In the genomic region with DNA sequence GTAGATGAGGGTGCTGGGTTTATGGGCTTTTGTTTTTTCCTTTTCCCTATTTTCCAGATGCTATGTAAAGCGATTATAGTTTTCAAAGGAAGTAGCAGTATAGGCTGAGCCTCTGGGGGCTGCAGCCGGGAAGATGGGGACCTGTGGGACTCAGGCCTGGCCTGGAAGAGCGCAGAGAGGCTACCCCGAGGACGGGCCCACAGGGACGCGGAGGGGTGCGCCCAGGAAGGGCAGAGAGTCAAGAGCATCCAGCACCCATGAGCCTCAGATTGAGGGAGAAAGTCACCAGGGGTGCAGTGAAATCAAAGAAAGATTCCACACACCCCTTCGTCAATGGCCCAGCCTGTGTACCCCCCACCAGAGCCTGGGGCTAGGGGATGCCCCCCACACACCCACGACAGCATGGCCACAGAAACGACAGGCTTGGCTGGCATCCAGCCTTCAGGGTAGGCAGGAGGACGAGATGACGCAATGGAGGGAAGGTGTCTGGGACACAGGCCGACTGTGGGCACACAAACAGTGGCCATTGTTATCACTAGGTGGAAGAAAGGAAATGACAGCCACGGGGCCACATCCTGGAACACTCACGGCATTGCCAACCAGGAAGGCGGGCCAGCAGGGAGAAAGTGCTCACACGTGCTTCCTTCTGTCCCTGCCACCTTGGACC, we compare ENCODE assay signal across 1 cellular context.
TF ChIP-seq lines count a peak whose summit lies in the region.

No MANE protein-coding gene starts in this region.

TF ChIP-seq in K562, 482 proteins besides CTCF, POLR2A, EP300 and RAD21:
- TF ChIP-seq CEBPB (tag; IDR thresholded peaks at IDR 0.05) (peak; percentile 60), CEBPG (CRISPR knock-in tag; IDR thresholded peaks at IDR 0.05) (peak; percentile 26; the same call in 1 of the 2 replicates), CEBPG (tag; conservative IDR thresholded peaks at IDR 0.05 in 1 of 2, IDR thresholded peaks at IDR 0.05 in 1 of 2) (peak; percentile 14 to 36; a peak in 1 of 4 replicates)
- TF ChIP-seq, protein P1, sequence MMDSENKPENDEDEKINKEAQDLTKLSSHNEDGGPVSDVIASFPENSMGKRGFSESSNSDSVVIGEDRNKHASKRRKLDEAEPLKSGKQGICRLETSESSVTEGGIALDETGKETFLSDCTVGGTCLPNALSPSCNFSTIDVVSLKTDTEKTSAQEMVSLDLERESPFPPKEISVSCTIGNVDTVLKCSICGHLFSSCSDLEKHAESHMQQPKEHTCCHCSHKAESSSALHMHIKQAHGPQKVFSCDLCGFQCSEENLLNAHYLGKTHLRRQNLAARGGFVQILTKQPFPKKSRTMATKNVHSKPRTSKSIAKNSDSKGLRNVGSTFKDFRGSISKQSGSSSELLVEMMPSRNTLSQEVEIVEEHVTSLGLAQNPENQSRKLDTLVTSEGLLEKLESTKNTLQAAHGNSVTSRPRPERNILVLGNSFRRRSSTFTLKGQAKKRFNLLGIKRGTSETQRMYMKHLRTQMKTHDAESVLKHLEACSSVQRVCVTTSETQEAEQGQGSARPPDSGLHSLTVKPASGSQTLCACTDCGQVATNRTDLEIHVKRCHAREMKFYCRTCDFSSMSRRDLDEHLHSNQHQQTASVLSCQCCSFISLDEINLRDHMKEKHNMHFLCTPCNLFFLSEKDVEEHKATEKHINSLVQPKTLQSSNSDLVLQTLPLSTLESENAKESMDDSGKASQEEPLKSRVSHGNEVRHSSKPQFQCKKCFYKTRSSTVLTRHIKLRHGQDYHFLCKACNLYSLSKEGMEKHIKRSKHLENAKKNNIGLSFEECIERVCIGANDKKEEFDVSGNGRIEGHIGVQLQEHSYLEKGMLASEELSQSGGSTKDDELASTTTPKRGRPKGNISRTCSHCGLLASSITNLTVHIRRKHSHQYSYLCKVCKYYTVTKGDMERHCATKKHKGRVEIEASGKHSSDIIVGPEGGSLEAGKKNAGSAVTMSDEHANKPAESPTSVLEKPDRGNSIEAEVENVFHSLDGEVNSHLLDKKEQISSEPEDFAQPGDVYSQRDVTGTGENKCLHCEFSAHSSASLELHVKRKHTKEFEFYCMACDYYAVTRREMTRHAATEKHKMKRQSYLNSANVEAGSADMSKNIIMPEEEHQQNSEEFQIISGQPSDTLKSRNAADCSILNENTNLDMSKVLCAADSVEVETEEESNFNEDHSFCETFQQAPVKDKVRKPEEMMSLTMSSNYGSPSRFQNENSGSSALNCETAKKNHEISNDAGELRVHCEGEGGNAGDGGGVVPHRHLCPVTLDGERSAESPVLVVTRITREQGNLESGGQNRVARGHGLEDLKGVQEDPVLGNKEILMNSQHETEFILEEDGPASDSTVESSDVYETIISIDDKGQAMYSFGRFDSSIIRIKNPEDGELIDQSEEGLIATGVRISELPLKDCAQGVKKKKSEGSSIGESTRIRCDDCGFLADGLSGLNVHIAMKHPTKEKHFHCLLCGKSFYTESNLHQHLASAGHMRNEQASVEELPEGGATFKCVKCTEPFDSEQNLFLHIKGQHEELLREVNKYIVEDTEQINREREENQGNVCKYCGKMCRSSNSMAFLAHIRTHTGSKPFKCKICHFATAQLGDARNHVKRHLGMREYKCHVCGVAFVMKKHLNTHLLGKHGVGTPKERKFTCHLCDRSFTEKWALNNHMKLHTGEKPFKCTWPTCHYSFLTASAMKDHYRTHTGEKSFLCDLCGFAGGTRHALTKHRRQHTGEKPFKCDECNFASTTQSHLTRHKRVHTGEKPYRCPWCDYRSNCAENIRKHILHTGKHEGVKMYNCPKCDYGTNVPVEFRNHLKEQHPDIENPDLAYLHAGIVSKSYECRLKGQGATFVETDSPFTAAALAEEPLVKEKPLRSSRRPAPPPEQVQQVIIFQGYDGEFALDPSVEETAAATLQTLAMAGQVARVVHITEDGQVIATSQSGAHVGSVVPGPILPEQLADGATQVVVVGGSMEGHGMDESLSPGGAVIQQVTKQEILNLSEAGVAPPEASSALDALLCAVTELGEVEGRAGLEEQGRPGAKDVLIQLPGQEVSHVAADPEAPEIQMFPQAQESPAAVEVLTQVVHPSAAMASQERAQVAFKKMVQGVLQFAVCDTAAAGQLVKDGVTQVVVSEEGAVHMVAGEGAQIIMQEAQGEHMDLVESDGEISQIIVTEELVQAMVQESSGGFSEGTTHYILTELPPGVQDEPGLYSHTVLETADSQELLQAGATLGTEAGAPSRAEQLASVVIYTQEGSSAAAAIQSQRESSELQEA (IDR thresholded peaks at IDR 0.05; ENCODE audit: low read depth) = no peak
- TF ChIP-seq, protein P2, sequence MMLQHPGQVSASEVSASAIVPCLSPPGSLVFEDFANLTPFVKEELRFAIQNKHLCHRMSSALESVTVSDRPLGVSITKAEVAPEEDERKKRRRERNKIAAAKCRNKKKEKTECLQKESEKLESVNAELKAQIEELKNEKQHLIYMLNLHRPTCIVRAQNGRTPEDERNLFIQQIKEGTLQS (IDR thresholded peaks at IDR 0.05) = peak; percentile 28; the same call in 1 of the 2 replicates
- TF ChIP-seq, protein P2 (CRISPR knock-in tag; conservative IDR thresholded peaks at IDR 0.05) = no peak
